Comparison of ENCODE assay signal across 23 cellular contexts in the genomic region with DNA sequence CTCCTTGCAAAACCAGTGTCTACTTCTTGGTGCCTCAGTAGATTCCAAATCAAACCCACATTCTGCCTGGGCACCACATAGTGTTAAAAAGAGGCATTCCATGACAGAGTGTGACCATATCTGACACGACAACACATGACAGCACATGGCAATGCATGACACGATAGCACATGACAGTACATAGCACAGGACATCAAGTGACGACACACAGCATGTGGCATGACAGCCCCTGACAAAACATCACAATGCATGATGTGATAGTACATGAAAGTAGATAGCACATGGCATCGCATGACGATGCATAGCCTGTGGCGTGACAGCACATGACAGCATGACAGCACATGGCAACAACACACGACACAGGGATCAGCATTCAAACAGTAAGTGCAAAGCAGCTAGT.
DNase-seq lines count a peak whose midpoint lies in the region; ATAC-seq, FAIRE-seq and TF ChIP-seq lines count a peak whose summit lies in the region.
"Had no signal": no experiment of that assay in that cellular context is flagged by ENCODE, and none has a peak within 500 bp of the region (broad histone marks: within the 10 kb centered on the region; RNA-seq: fewer than 3 reads in every experiment).

No MANE protein-coding gene starts in this region.

- no peak overlapping the region for H2AFZ ChIP-seq in H1 (ENCODE audit: low read length)
- no peak overlapping the region for H2AFZ ChIP-seq in neural cell (ENCODE audit: low read depth, low read length)
- H2AFZ ChIP-seq: GM23338 had no signal

- no peak overlapping the region for H4K8ac ChIP-seq in H1 (ENCODE audit: extremely low read depth, insufficient read depth, low read length)

- no peak overlapping the region for H3K4ac ChIP-seq in H1 (replicated peaks; ENCODE audit: insufficient read length, low read depth, low read length)

- H3K56ac ChIP-seq in H1 (replicated peaks; ENCODE audit: insufficient read length, low read depth, low read length), result no peak overlapping the region

- TF ChIP-seq EP300 in H1 (IDR thresholded peaks at IDR 0.05; ENCODE audit: borderline replicate concordance in 1 of 2, low read depth in 2 of 2, low read length in 2 of 2) (no peak), neural cell (conservative IDR thresholded peaks at IDR 0.05; ENCODE audit: poor library complexity, severe bottlenecking) (peak; percentile 90)

- H3K4me1 ChIP-seq in H1 (replicated peaks in 1 of 4; ENCODE audit: control insufficient read depth in 3 of 4, insufficient read depth in 4 of 4, low read length in 3 of 4), result peaks cover 0 to under 1% (median 0%) of the 10 kb centered on the region in 4 experiments; a peak in 2 of 7 replicates
- H3K4me1 ChIP-seq: Caco-2, HAP-1 had no signal

- CTCF ChIA-PET in H1 (lab: Charles Lee; ENCODE audit: partially characterized antibody), result interaction anchor here (0.7 to 1.1 kb wide), 3 partner anchors 12 to 58 kb away, joined by 3 read pairs; no protein-coding TSS in a partner anchor

- H3K79me2 ChIP-seq in H1 (ENCODE audit: control insufficient read depth in 1 of 2, insufficient read depth in 2 of 2, low read length in 2 of 2) (no peaks in the 10 kb centered on the region), neural cell (replicated peaks; ENCODE audit: insufficient read depth, low read length) (no peaks in the 10 kb centered on the region)

- POLR2A ChIA-PET in H1 (lab: Charles Lee; ENCODE audit: partially characterized antibody), result no interaction called here

- no peak overlapping the region for H3K23ac ChIP-seq in H1 (ENCODE audit: insufficient read length)

- DNase-seq in NCI-H748 (lab: John Stamatoyannopoulos, UW; ENCODE audit: unreplicated experiment), result peak; percentile 18
- no peak for DNase-seq in NCI-H748 treated with DMSO at 0.1 percent for 48 hours (lab: John Stamatoyannopoulos, UW)
- no peak for DNase-seq in HTR-8/SVneo (ENCODE audit: insufficient read length, low spot score)
- DNase-seq in H1 (ENCODE audit: low read depth in 1 of 2, low spot score in 2 of 2), result no peak
- DNase-seq in stimulated activated CD8-positive, alpha-beta memory T cell treated with anti-CD3 and anti-CD28 coated beads, Interleukin-4, amount 100 ng/mL, for 48 hours, result no peak
- DNase-seq in NK-92 treated with Interleukin-12 subunit alpha and Interleukin-12 subunit beta, amount 100 ng/mL, for 24 hours (lab: John Stamatoyannopoulos, UW), result no peak
- DNase-seq: Caco-2; CD4-positive, CD25-positive, alpha-beta regulatory T cell; CD8-positive, alpha-beta T cell; DMS153; DND-41; HFFc6 had no signal

- H3K27me3 ChIP-seq in H1 (replicated peaks in 1 of 4; ENCODE audit: control insufficient read depth in 3 of 4, extremely low read depth in 1 of 4, insufficient read depth in 3 of 4, low read length in 3 of 4) (no peaks in the 10 kb centered on the region; a peak in 1 of 7 replicates), neural cell (ENCODE audit: insufficient read depth, low read depth, low read length) (no peaks in the 10 kb centered on the region)
- H3K27me3 ChIP-seq: BLaER1 had no signal

- H3K79me1 ChIP-seq in H1 (ENCODE audit: low read depth, low read length), result no peaks in the 10 kb centered on the region

- H4K20me1 ChIP-seq in H1 (replicated peaks in 1 of 2; ENCODE audit: control insufficient read depth in 1 of 2, insufficient read depth in 2 of 2, low read length in 2 of 2), result no peaks in the 10 kb centered on the region
- no peaks in the 10 kb centered on the region for H4K20me1 ChIP-seq in neural cell (ENCODE audit: insufficient read depth)
- H4K20me1 ChIP-seq: BLaER1 had no signal

- H3K18ac ChIP-seq in H1 (ENCODE audit: extremely low read depth, low read length), result no peak overlapping the region

- H3K4me3 ChIP-seq in H1 (ENCODE audit: extremely low read depth in 1 of 4, insufficient read depth in 2 of 4, low read depth in 3 of 4, low read length in 4 of 4) (no peak overlapping the region), neural cell (ENCODE audit: low read length) (no peak overlapping the region)
- H3K4me3 ChIP-seq: BLaER1, GM23338, HAP-1 had no signal

- no peak overlapping the region for H3K4me2 ChIP-seq in H1 (ENCODE audit: insufficient read depth in 1 of 2, low read depth in 2 of 2, low read length in 2 of 2)
- H3K4me2 ChIP-seq in neural cell (ENCODE audit: low read length), result no peak overlapping the region
- H3K4me2 ChIP-seq: BLaER1, GM23338 had no signal

- H3K23me2 ChIP-seq in H1 (ENCODE audit: low read depth, low read length), result no peaks in the 10 kb centered on the region

- no peak overlapping the region for H2BK20ac ChIP-seq in H1 (ENCODE audit: low read length)

- 97% methylated on average over 7 of the region's 7 CpGs; no CpG with 5 or more reads in 1 of the 2 experiments for WGBS in H1 (ENCODE audit: extremely low coverage in 1 of 2, insufficient coverage in 1 of 2, insufficient read length in 1 of 2, insufficient replicate concordance in 2 of 2, low coverage in 1 of 2, low lambda C conversion rate in 2 of 2, missing lambda C conversion rate in 1 of 2), 2 experiments

- peak overlapping the region; percentile 74 for H3K14ac ChIP-seq in H1 (ENCODE audit: insufficient read length)

- no peak overlapping the region for H3K9ac ChIP-seq in H1 (replicated peaks in 1 of 4; ENCODE audit: extremely low read depth in 1 of 4, low read depth in 3 of 4, low read length in 3 of 4)
- no peak overlapping the region for H3K9ac ChIP-seq in neural cell (ENCODE audit: low read length)
- H3K9ac ChIP-seq: BLaER1 had no signal

- no peaks in the 10 kb centered on the region for H3F3A ChIP-seq in neural cell (ENCODE audit: insufficient read depth, low read length, poor library complexity, severe bottlenecking)

- no peak overlapping the region; the same call in 1 of the 2 replicates for H2AK5ac ChIP-seq in H1 (ENCODE audit: low read depth, low read length)

- no peak overlapping the region for H3K27ac ChIP-seq in H1 (ENCODE audit: low read depth, low read length)
- no peak overlapping the region for H3K27ac ChIP-seq in neural cell (ENCODE audit: low read length)
- H3K27ac ChIP-seq: 22Rv1, BLaER1, C4-2B had no signal

- H3K36me3 ChIP-seq in H1 (ENCODE audit: control insufficient read depth in 2 of 4, insufficient read depth in 4 of 4, low read length in 3 of 4) (no peaks in the 10 kb centered on the region), neural cell (ENCODE audit: insufficient read depth, low read length) (no peaks in the 10 kb centered on the region)
- H3K36me3 ChIP-seq: BLaER1, HAP-1 had no signal

- no peak overlapping the region for H4K5ac ChIP-seq in H1 (ENCODE audit: insufficient read length, low read depth, low read length)

- H3K9me3 ChIP-seq in H1 (ENCODE audit: insufficient read depth in 2 of 2, low read depth in 1 of 2, low read length in 1 of 2), result no peaks in the 10 kb centered on the region
- H3K9me3 ChIP-seq in neural cell (ENCODE audit: low read length), result no peaks in the 10 kb centered on the region
- H3K9me3 ChIP-seq: BLaER1, Caco-2, HAP-1 had no signal

- H2BK5ac ChIP-seq in H1 (ENCODE audit: low read depth, low read length), result no peak overlapping the region

- no peak overlapping the region; the same call in 1 of the 2 replicates for H2BK12ac ChIP-seq in H1 (ENCODE audit: low read depth, low read length)

- H2BK120ac ChIP-seq in H1 (replicated peaks; ENCODE audit: low read depth, low read length), result no peak overlapping the region

- TF ChIP-seq POLR2A in H1 (IDR thresholded peaks at IDR 0.05; ENCODE audit: control extremely low read depth in 1 of 2, low read depth in 2 of 2, low read length in 2 of 2), result no peak

- peak overlapping the region; percentile 37; the same call in 1 of the 2 replicates for H2BK15ac ChIP-seq in H1 (ENCODE audit: low read length)

- no peak for TF ChIP-seq CTCF in H1 (IDR thresholded peaks at IDR 0.05; ENCODE audit: control extremely low read depth in 1 of 3, insufficient read depth in 1 of 3, low read depth in 1 of 3, low read length in 3 of 3)
- no peak for TF ChIP-seq CTCF in neural cell (IDR thresholded peaks at IDR 0.05; ENCODE audit: poor library complexity, severe bottlenecking)

- no peak for ATAC-seq in GM18519 (IDR thresholded peaks at IDR 0.05; ENCODE audit: low FRiP score, unreplicated experiment)
- ATAC-seq: CD8-positive, alpha-beta T cell; GM23338 had no signal

- FAIRE-seq in HTR-8/SVneo (lab: Jason Lieb, UNC) (peak; percentile 58), H1 (lab: Jason Lieb, UNC) (no peak)
- FAIRE-seq: A204.1, G401.6, GM12892, H54 had no signal

- H3K9me2 ChIP-seq in neural cell (ENCODE audit: insufficient read depth, low read length), result no peaks in the 10 kb centered on the region

- TF ChIP-seq RAD21 in H1 (IDR thresholded peaks at IDR 0.05 in 1 of 2, conservative IDR thresholded peaks at IDR 0.05 in 1 of 2; ENCODE audit: low read depth in 2 of 2, low read length in 2 of 2) (no peak), neural cell (conservative IDR thresholded peaks at IDR 0.05) (no peak)

- H4K91ac ChIP-seq in H1 (replicated peaks; ENCODE audit: insufficient read length, low read length), result no peak overlapping the region

TF ChIP-seq in H1, 55 proteins besides CTCF, POLR2A, EP300 and RAD21:
- no peak for TF ChIP-seq CBX8 (IDR thresholded peaks at IDR 0.05; ENCODE audit: borderline replicate concordance, low read depth, low read length)
- TF ChIP-seq SP2 (IDR thresholded peaks at IDR 0.05; ENCODE audit: low read length), result no peak

TF ChIP-seq in neural cell, 6 proteins besides CTCF, POLR2A, EP300 and RAD21:
- no peak for TF ChIP-seq MXI1 (conservative IDR thresholded peaks at IDR 0.05; ENCODE audit: poor library complexity, severe bottlenecking)
- TF ChIP-seq POLR2AphosphoS5 (IDR thresholded peaks at IDR 0.05), result peak; percentile 78
